Comparison of ENCODE assay signal across 27 cellular contexts in the genomic region with DNA sequence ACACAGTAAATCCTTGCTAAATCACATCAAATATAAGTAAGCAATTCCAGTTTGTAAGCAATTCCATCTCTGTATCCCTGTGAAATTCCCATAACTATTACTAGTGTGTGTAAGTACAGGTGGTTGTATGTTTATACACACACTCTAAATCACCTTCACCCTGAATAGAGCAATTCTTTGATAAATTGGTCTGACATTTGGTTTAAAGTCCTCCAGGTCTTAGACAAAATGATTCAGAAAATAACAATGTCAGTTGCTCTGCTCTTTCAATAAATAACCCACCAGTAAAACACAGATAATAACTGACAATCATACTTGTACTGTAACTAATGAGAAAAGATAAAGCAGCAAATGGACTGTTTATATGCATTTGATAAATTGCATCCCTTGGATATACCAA.
"Had no signal": no experiment of that assay in that cellular context is flagged by ENCODE, and none has a peak within 500 bp of the region (broad histone marks: within the 10 kb centered on the region; RNA-seq: fewer than 3 reads in every experiment).

No MANE protein-coding gene starts in this region.

- H3K27me3 ChIP-seq: neural progenitor cell, pancreas, right lobe of liver, sigmoid colon, suprapubic skin, testis, tibial artery, transverse colon, upper lobe of right lung, uterus had no signal

- H3K4me3 Mint-ChIP-seq: naive B cell; natural killer cell; nephron; neural progenitor cell; stimulated activated effector memory CD8-positive, alpha-beta T cell treated with anti-CD3 and anti-CD28 coated beads, Interleukin-12 subunit alpha, Interleukin-12 subunit beta, amount 100 ng/mL, for 72 hours; stimulated activated naive B cell treated with anti-CD40 and anti-IgM and Interleukin-4, amounts not matched to agents 10 μg/mL and 1 μg/mL and 100 μg/mL, for 72 hours; stimulated activated naive CD8-positive, alpha-beta T cell treated with anti-CD3 and anti-CD28 coated beads, Interleukin-15, Interleukin-2, amounts not matched to agents 100 ng/mL and 50 ng/mL, for 24 hours; type B pancreatic cell had no signal

- FAIRE-seq: pancreas, small intestine had no signal

- H3K9ac ChIP-seq: neural progenitor cell had no signal

- H3K4me1 ChIP-seq: neural progenitor cell, psoas muscle, right lobe of liver, sigmoid colon, testis, transverse colon, upper lobe of right lung, uterus had no signal

- H3K4me3 ChIP-seq: neural progenitor cell, pancreas, psoas muscle, right lobe of liver, sigmoid colon, suprapubic skin, testis, tibial artery, transverse colon, upper lobe of right lung, uterus had no signal

- H3K27me3 Mint-ChIP-seq: stimulated activated naive CD8-positive, alpha-beta T cell treated with anti-CD3 and anti-CD28 coated beads, Interleukin-15, Interleukin-2, amounts not matched to agents 100 ng/mL and 50 ng/mL, for 24 hours had no signal

- H3K4me2 ChIP-seq: neural progenitor cell had no signal

- H3K36me3 ChIP-seq: neural progenitor cell, pancreas, right lobe of liver, sigmoid colon, suprapubic skin, tibial artery, transverse colon, upper lobe of right lung, uterus had no signal

- H3K9me3 Mint-ChIP-seq: nephron; neural progenitor cell; stimulated activated effector memory CD8-positive, alpha-beta T cell treated with anti-CD3 and anti-CD28 coated beads, Interleukin-12 subunit alpha, Interleukin-12 subunit beta, amount 100 ng/mL, for 72 hours; stimulated activated naive B cell treated with anti-CD40 and anti-IgM and Interleukin-4, amounts not matched to agents 10 μg/mL and 1 μg/mL and 100 μg/mL, for 72 hours; stimulated activated naive CD8-positive, alpha-beta T cell treated with anti-CD3 and anti-CD28 coated beads, Interleukin-15, Interleukin-2, amounts not matched to agents 100 ng/mL and 50 ng/mL, for 24 hours; type B pancreatic cell had no signal

- ATAC-seq: natural killer cell; pancreas; psoas muscle; right cardiac atrium; right lobe of liver; stimulated activated effector memory CD8-positive, alpha-beta T cell treated with anti-CD3 and anti-CD28 coated beads, Interleukin-12 subunit alpha, Interleukin-12 subunit beta, amount 100 ng/mL, for 72 hours; stimulated activated naive B cell treated with anti-CD40 and anti-IgM and Interleukin-4, amounts not matched to agents 10 μg/mL and 1 μg/mL and 100 μg/mL, for 72 hours; upper lobe of right lung had no signal

- H2AFZ ChIP-seq: neural progenitor cell had no signal

- H3K9me3 ChIP-seq: pancreas, psoas muscle, right lobe of liver, sigmoid colon, suprapubic skin, testis, tibial artery, transverse colon, upper lobe of right lung, uterus had no signal

- DNase-seq: naive B cell; natural killer cell; occipital lobe; pancreas; psoas muscle; right cardiac atrium; right lobe of liver; sigmoid colon; small intestine; stimulated activated CD4-positive, alpha-beta T cell treated with anti-CD3 and anti-CD28 coated beads, Interleukin-15, amount 100 ng/mL, for 24 hours; stimulated activated CD4-positive, alpha-beta T cell treated with anti-CD3 and anti-CD28 coated beads, Interleukin-2, amount 100 ng/mL, for 24 hours; stimulated activated CD4-positive, alpha-beta T cell treated with anti-CD3 and anti-CD28 coated beads, Interleukin-2, amount 100 ng/mL, for 48 hours; stimulated activated CD4-positive, alpha-beta T cell treated with anti-CD3 and anti-CD28 coated beads, Interleukin-4, amount 100 ng/mL, for 24 hours; stimulated activated naive B cell treated with anti-CD40 and anti-IgM and Interleukin-4, amounts not matched to agents 10 μg/mL and 1 μg/mL and 100 μg/mL, for 72 hours; stimulated activated naive CD4-positive, alpha-beta T cell treated with Interleukin-2 at 50 U/mL for 16 hours; substantia nigra; testis; tibial artery; transverse colon; upper lobe of right lung; uterus had no signal

- H3K27ac Mint-ChIP-seq: naive B cell; natural killer cell; nephron; neural progenitor cell; stimulated activated effector memory CD8-positive, alpha-beta T cell treated with anti-CD3 and anti-CD28 coated beads, Interleukin-12 subunit alpha, Interleukin-12 subunit beta, amount 100 ng/mL, for 72 hours; stimulated activated naive B cell treated with anti-CD40 and anti-IgM and Interleukin-4, amounts not matched to agents 10 μg/mL and 1 μg/mL and 100 μg/mL, for 72 hours; stimulated activated naive CD8-positive, alpha-beta T cell treated with anti-CD3 and anti-CD28 coated beads, Interleukin-15, Interleukin-2, amounts not matched to agents 100 ng/mL and 50 ng/mL, for 24 hours; type B pancreatic cell had no signal

- H3K27ac ChIP-seq: neural progenitor cell, pancreas, psoas muscle, right lobe of liver, sigmoid colon, suprapubic skin, testis, tibial artery, transverse colon, upper lobe of right lung, uterus had no signal

- H3K4me1 Mint-ChIP-seq: naive B cell; stimulated activated effector memory CD8-positive, alpha-beta T cell treated with anti-CD3 and anti-CD28 coated beads, Interleukin-12 subunit alpha, Interleukin-12 subunit beta, amount 100 ng/mL, for 72 hours; stimulated activated naive B cell treated with anti-CD40 and anti-IgM and Interleukin-4, amounts not matched to agents 10 μg/mL and 1 μg/mL and 100 μg/mL, for 72 hours had no signal

- H3K36me3 Mint-ChIP-seq: naive B cell; natural killer cell; neural progenitor cell; stimulated activated effector memory CD8-positive, alpha-beta T cell treated with anti-CD3 and anti-CD28 coated beads, Interleukin-12 subunit alpha, Interleukin-12 subunit beta, amount 100 ng/mL, for 72 hours; stimulated activated naive B cell treated with anti-CD40 and anti-IgM and Interleukin-4, amounts not matched to agents 10 μg/mL and 1 μg/mL and 100 μg/mL, for 72 hours; type B pancreatic cell had no signal
